9 cellular contexts compared by ENCODE assay signal in genomic region chr15:95120595-95120994, GRCh38.
"Had no signal": no experiment of that assay in that cellular context is flagged by ENCODE, and none has a peak within 500 bp of the region (broad histone marks: within the 10 kb centered on the region; RNA-seq: fewer than 3 reads in every experiment).

No MANE protein-coding gene starts in this region.

- DNase-seq: GM23248, GOT3, H7, HFFc6, IMR-90, KBM-7 had no signal

- H3K9ac ChIP-seq: GM23248 had no signal

- H3K27ac ChIP-seq: GM23248 had no signal

- ATAC-seq: HCT116 had no signal

- H2AFZ ChIP-seq: GM23248 had no signal

- FAIRE-seq: HTR-8/SVneo had no signal

- H3K4me1 ChIP-seq: HAP-1 had no signal

- H3K4me3 ChIP-seq: GM23248, HAP-1 had no signal

- H3K9me3 ChIP-seq: HAP-1 had no signal

- H3K36me3 ChIP-seq: HAP-1 had no signal
